In the genomic region with DNA sequence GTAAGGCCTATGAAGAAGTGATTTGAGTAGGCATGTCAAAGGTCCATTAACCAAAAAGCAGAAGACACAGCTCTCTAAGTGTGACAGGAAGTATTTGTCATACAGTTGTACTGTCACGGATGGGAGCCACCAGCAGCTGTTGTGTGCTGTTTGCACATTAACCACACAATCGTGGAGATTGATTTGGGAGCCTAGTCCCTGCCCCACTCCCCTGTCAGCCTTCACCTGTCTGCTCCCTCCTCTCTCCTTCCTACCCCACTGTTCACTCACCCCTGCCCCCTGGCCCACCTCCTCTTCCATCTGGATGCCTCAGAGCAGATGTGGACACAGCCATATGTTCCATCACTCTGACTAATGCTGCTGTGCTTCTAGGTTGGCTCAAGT, we compare ENCODE assay signal across 8 cellular contexts.
DNase-seq lines count a peak whose midpoint lies in the region; ATAC-seq and TF ChIP-seq lines count a peak whose summit lies in the region.

No MANE protein-coding gene starts in this region.

- H3K9ac ChIP-seq in BLaER1 = peak overlapping the region; percentile 55; the same call in 1 of the 2 replicates

- no peak overlapping the region for H3K4me3 ChIP-seq in BLaER1

- no peaks in the 10 kb centered on the region for H3K9me3 ChIP-seq in BLaER1

- H4K20me1 ChIP-seq in BLaER1 = no peaks in the 10 kb centered on the region

- H3K4me1 ChIP-seq in BLaER1 = peaks cover 96% of the 10 kb centered on the region

- H3K36me3 ChIP-seq in BLaER1 = no peaks in the 10 kb centered on the region

- peak; percentile 43 for TF ChIP-seq POLR2A in GM18951 (IDR thresholded peaks at IDR 0.05; ENCODE audit: extremely low read depth, insufficient read depth, insufficient read length)

- DNase-seq in NOMO-1 (lab: John Stamatoyannopoulos, UW; ENCODE audit: unreplicated experiment in 2 of 2) (peak; percentile 46 to 79), NCI-H748 (lab: John Stamatoyannopoulos, UW; ENCODE audit: unreplicated experiment) (no peak), NCI-H1105 treated with DMSO at 0.1 percent for 48 hours (lab: John Stamatoyannopoulos, UW) (no peak), NCI-H2081 (lab: John Stamatoyannopoulos, UW) (no peak)
- DNase-seq in activated CD4-positive, alpha-beta T cell treated with anti-CD3 and anti-CD28 coated beads, Interleukin-2, amount 50 U/mL, for 48 hours = no peak

- no peaks in the 10 kb centered on the region for H3K27me3 ChIP-seq in BLaER1

- peak overlapping the region; percentile 89 for H3K27ac ChIP-seq in BLaER1

- peak overlapping the region; percentile 67 for H3K4me2 ChIP-seq in BLaER1

- ATAC-seq in HG03060 (IDR thresholded peaks at IDR 0.05; ENCODE audit: low read depth, unreplicated experiment) = peak; percentile 73

- in situ Hi-C loops in GM18951 (cut with MboI; ENCODE audit: low sequenced_read_pairs, unreplicated experiment) = no loop called here

Comparison
In these comparisons a context has a peak if more than half of its experiments do, and no peak if none do; other contexts are left out.
1. DNase-seq: peak in NOMO-1 (2 of 2); none in NCI-H748 (single experiment), NCI-H1105 treated with DMSO at 0.1 percent for 48 hours (single experiment), NCI-H2081 (0 of 2) and activated CD4-positive, alpha-beta T cell treated with anti-CD3 and anti-CD28 coated beads, Interleukin-2, amount 50 U/mL, for 48 hours (0 of 2).